ENCODE assay signal across 28 cellular contexts in the genomic region with DNA sequence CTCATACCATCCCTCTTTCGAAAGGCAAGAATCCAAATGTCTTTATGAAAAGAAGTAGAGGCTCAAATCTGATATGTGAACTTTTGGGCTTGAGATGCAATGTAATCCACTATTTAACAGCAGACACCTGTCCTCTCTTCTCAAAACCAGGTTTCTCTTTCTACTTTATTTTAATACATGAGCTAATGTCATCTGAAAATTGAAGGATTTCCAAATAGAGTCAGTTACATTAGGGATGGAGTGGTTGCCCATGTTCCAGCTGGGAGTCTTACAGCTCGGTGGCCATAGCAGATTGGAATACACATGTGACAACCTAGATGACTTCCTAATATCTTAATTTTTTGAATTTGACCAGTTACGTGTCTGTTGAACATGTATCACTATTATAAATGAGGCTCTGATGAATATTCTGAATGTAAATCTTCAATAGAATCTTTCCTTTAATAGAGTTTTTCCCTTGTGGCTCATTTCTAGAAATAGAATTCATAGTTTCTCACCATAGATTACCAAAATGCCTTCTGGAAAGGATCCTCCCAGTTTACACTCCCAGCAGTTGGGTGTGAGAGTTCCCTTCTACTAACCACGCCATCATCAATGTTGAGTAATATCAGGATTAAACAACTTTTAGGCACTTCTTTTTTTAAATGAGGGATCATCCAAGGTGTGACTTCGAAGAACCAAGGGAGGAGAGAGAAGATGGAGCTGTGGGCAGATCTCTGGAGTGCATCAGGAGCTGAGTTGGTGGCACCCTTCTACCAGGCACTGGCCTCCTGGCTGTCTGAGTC.
"Had no signal": no experiment of that assay in that cellular context is flagged by ENCODE, and none has a peak within 500 bp of the region (broad histone marks: within the 10 kb centered on the region; RNA-seq: fewer than 3 reads in every experiment).

No MANE protein-coding gene starts in this region.

- H3K4me2 ChIP-seq: neural progenitor cell had no signal

- H3K4me3 ChIP-seq: neural progenitor cell, ovary, psoas muscle, right lobe of liver, sigmoid colon, stomach, thoracic aorta, thyroid gland, tibial nerve, upper lobe of right lung, uterus had no signal

- DNase-seq: natural killer cell; occipital lobe; ovary; posterior cingulate gyrus; psoas muscle; right cardiac atrium; right lobe of liver; sigmoid colon; small intestine; stimulated activated CD4-positive, alpha-beta T cell treated with anti-CD3 and anti-CD28 coated beads, Interleukin-15, amount 100 ng/mL, for 24 hours; stimulated activated CD4-positive, alpha-beta T cell treated with anti-CD3 and anti-CD28 coated beads, Interleukin-2, amount 100 ng/mL, for 24 hours; stimulated activated CD4-positive, alpha-beta T cell treated with anti-CD3 and anti-CD28 coated beads, Interleukin-2, amount 100 ng/mL, for 48 hours; stimulated activated CD4-positive, alpha-beta T cell treated with anti-CD3 and anti-CD28 coated beads, Interleukin-4, amount 100 ng/mL, for 24 hours; stimulated activated naive B cell treated with anti-CD40 and anti-IgM and Interleukin-4, amounts not matched to agents 10 μg/mL and 1 μg/mL and 100 μg/mL, for 72 hours; stimulated activated naive CD4-positive, alpha-beta T cell treated with Interleukin-2 at 50 U/mL for 16 hours; stomach; thyroid gland; upper lobe of right lung; uterus had no signal

- H2AFZ ChIP-seq: neural progenitor cell, parathyroid adenoma had no signal

- H3K4me3 Mint-ChIP-seq: natural killer cell; nephron; neural progenitor cell; stimulated activated effector memory CD8-positive, alpha-beta T cell treated with anti-CD3 and anti-CD28 coated beads, Interleukin-12 subunit alpha, Interleukin-12 subunit beta, amount 100 ng/mL, for 72 hours; stimulated activated naive B cell treated with anti-CD40 and anti-IgM and Interleukin-4, amounts not matched to agents 10 μg/mL and 1 μg/mL and 100 μg/mL, for 72 hours; stimulated activated naive CD8-positive, alpha-beta T cell treated with anti-CD3 and anti-CD28 coated beads, Interleukin-15, Interleukin-2, amounts not matched to agents 100 ng/mL and 50 ng/mL, for 24 hours; type B pancreatic cell had no signal

- H3K27me3 ChIP-seq: neural progenitor cell, ovary, right lobe of liver, sigmoid colon, stomach, thyroid gland, tibial nerve, upper lobe of right lung, uterus had no signal

- H3K27ac ChIP-seq: neural progenitor cell, ovary, parathyroid adenoma, psoas muscle, right lobe of liver, sigmoid colon, stomach, thoracic aorta, thyroid gland, tibial nerve, upper lobe of right lung, uterus had no signal

- H3K9ac ChIP-seq: neural progenitor cell, parathyroid adenoma had no signal

- H3K27me3 Mint-ChIP-seq: progenitor cell of endocrine pancreas; stimulated activated naive B cell treated with anti-CD40 and anti-IgM and Interleukin-4, amounts not matched to agents 10 μg/mL and 1 μg/mL and 100 μg/mL, for 72 hours had no signal

- H3K36me3 Mint-ChIP-seq: neural progenitor cell; stimulated activated effector memory CD8-positive, alpha-beta T cell treated with anti-CD3 and anti-CD28 coated beads, Interleukin-12 subunit alpha, Interleukin-12 subunit beta, amount 100 ng/mL, for 72 hours had no signal

- H3K4me1 ChIP-seq: neural progenitor cell, parathyroid adenoma, right lobe of liver, stomach, thyroid gland, tibial nerve, upper lobe of right lung, uterus had no signal

- H3K79me2 ChIP-seq: parathyroid adenoma had no signal

- H3K36me3 ChIP-seq: neural progenitor cell, ovary, right lobe of liver, sigmoid colon, stomach, thoracic aorta, thyroid gland, tibial nerve, upper lobe of right lung, uterus had no signal

- ATAC-seq: natural killer cell; right cardiac atrium; right lobe of liver; stimulated activated effector memory CD8-positive, alpha-beta T cell treated with anti-CD3 and anti-CD28 coated beads, Interleukin-12 subunit alpha, Interleukin-12 subunit beta, amount 100 ng/mL, for 72 hours; stimulated activated naive B cell treated with anti-CD40 and anti-IgM and Interleukin-4, amounts not matched to agents 10 μg/mL and 1 μg/mL and 100 μg/mL, for 72 hours; upper lobe of right lung had no signal

- H3K9me3 ChIP-seq: ovary, psoas muscle, right lobe of liver, sigmoid colon, stomach, thoracic aorta, thyroid gland, tibial nerve, upper lobe of right lung, uterus had no signal

- H3K27ac Mint-ChIP-seq: natural killer cell; nephron; neural progenitor cell; progenitor cell of endocrine pancreas; stimulated activated effector memory CD8-positive, alpha-beta T cell treated with anti-CD3 and anti-CD28 coated beads, Interleukin-12 subunit alpha, Interleukin-12 subunit beta, amount 100 ng/mL, for 72 hours; stimulated activated naive B cell treated with anti-CD40 and anti-IgM and Interleukin-4, amounts not matched to agents 10 μg/mL and 1 μg/mL and 100 μg/mL, for 72 hours; stimulated activated naive CD8-positive, alpha-beta T cell treated with anti-CD3 and anti-CD28 coated beads, Interleukin-15, Interleukin-2, amounts not matched to agents 100 ng/mL and 50 ng/mL, for 24 hours; type B pancreatic cell had no signal

- H3K4me1 Mint-ChIP-seq: neural progenitor cell; stimulated activated effector memory CD8-positive, alpha-beta T cell treated with anti-CD3 and anti-CD28 coated beads, Interleukin-12 subunit alpha, Interleukin-12 subunit beta, amount 100 ng/mL, for 72 hours had no signal

- H3K9me3 Mint-ChIP-seq: natural killer cell; stimulated activated effector memory CD8-positive, alpha-beta T cell treated with anti-CD3 and anti-CD28 coated beads, Interleukin-12 subunit alpha, Interleukin-12 subunit beta, amount 100 ng/mL, for 72 hours; stimulated activated naive B cell treated with anti-CD40 and anti-IgM and Interleukin-4, amounts not matched to agents 10 μg/mL and 1 μg/mL and 100 μg/mL, for 72 hours; type B pancreatic cell had no signal
